10 cellular contexts compared by ENCODE assay signal in the genomic region with DNA sequence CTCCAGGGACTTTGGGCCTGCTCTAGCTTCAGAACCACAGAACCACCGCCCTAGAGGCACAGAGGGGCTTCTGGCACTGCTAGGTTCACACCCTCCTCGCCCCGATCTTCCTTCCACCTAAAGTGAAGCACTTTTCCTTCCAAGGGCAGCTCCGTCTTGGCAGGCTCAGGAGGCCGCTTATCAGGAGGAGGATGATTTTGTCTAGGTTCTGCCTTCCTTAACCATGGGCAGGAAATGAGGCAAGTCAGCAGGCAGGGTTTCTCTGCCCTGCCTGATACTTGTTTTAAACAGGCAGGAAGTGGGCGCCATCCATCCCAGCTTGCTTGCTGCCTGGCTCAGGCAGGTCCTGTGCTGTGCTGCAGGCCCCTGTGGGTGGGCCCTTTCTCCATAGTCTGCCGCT. TPM values are rescaled to one million over a fixed set of nuclear protein-coding genes. Genes with fewer than 3 reads are reported as not detected.
A peak's percentile ranks its signal among the peaks of the same experiment; 100 is the strongest.
DNase-seq lines count a peak whose midpoint lies in the region; ATAC-seq and TF ChIP-seq lines count a peak whose summit lies in the region.
"Had no signal": no experiment of that assay in that cellular context is flagged by ENCODE, and none has a peak within 500 bp of the region (broad histone marks: within the 10 kb centered on the region; RNA-seq: fewer than 3 reads in every experiment).

No MANE protein-coding gene starts in this region.

- H3K27ac ChIP-seq in breast epithelium: no peak overlapping the region
- H3K27ac ChIP-seq: thyroid gland had no signal

- ATAC-seq in naive thymus-derived CD8-positive, alpha-beta T cell: peak; percentile 70 to 81
- ATAC-seq in HG03571 (IDR thresholded peaks at IDR 0.05; ENCODE audit: unreplicated experiment): no peak

- TF ChIP-seq CTCF in breast epithelium (IDR thresholded peaks at IDR 0.05): no peak

- peak overlapping the region; percentile 57 to 87 (median 78) for H3K4me3 Mint-ChIP-seq in naive thymus-derived CD8-positive, alpha-beta T cell

- no peaks in the 10 kb centered on the region for H3K27me3 Mint-ChIP-seq in naive thymus-derived CD8-positive, alpha-beta T cell

- no peak for TF ChIP-seq POLR2A in breast epithelium (IDR thresholded peaks at IDR 0.05)

- H3K27me3 ChIP-seq in breast epithelium: no peaks in the 10 kb centered on the region
- H3K27me3 ChIP-seq: thyroid gland had no signal

- POLR2A ChIA-PET in naive thymus-derived CD8-positive, alpha-beta T cell (lab: Charles Lee): interaction anchor here (0.9 to 13.7 kb wide), 7 partner anchors 9 to 61 kb away, joined by 3 to 241 read pairs (median 11); a partner anchor contains a TSS

- DNase-seq in GF-D8 (lab: John Stamatoyannopoulos, UW) (peak; percentile 73), NCI-H226 (peak; percentile 79), D341Med (ENCODE audit: low spot score) (no peak), breast epithelium (ENCODE audit: low spot score in 2 of 2) (no peak), superior temporal gyrus (ENCODE audit: extremely low spot score) (no peak)
- peak; percentile 69 to 74 for DNase-seq in activated T-cell treated with anti-CD3 and anti-CD28 coated beads, Interleukin-2, amount 50 U/mL, for 48 hours
- peak; percentile 33 to 84 (median 64) for DNase-seq in naive thymus-derived CD8-positive, alpha-beta T cell
- DNase-seq: DMS79 treated with DMSO at 0.1 percent for 48 hours, thyroid gland had no signal

- no peaks in the 10 kb centered on the region for H3K9me3 Mint-ChIP-seq in naive thymus-derived CD8-positive, alpha-beta T cell

- peaks cover 4% of the 10 kb centered on the region for H3K36me3 ChIP-seq in breast epithelium

- no peak overlapping the region for H3K4me3 ChIP-seq in breast epithelium
- H3K4me3 ChIP-seq: thyroid gland had no signal

- H3K4me1 ChIP-seq in breast epithelium: peaks cover 0 to 7% of the 10 kb centered on the region in 2 donors

- H3K9me3 ChIP-seq in breast epithelium: no peaks in the 10 kb centered on the region
- H3K9me3 ChIP-seq: thyroid gland had no signal

- H3K36me3 Mint-ChIP-seq in naive thymus-derived CD8-positive, alpha-beta T cell: peaks cover 0 to 20% (median 20%) of the 10 kb centered on the region in 3 donors

- peaks cover 37 to 99% (median 82%) of the 10 kb centered on the region in 4 donors for H3K4me1 Mint-ChIP-seq in naive thymus-derived CD8-positive, alpha-beta T cell

- H3K27ac Mint-ChIP-seq in naive thymus-derived CD8-positive, alpha-beta T cell: peak overlapping the region; percentile 91 to 99 (median 98)

- intact Hi-C loops in breast epithelium (cut with DNase I; ENCODE audit: low total_unique reads): no loop called here

RNA-seq across cellular contexts. Expression of a gene that starts 8.3 kb away (rescaled TPM):
- total RNA-seq in naive thymus-derived CD8-positive, alpha-beta T cell: 10 to 100 TPM; 81.7 to 90.5 TPM
- 100 to 1,000 TPM; 209 to 253 (median 246) TPM for polyA plus RNA-seq in naive thymus-derived CD8-positive, alpha-beta T cell
- 10 to 100 TPM; 18.4 to 29.2 (median 23.1) TPM for total RNA-seq in breast epithelium

RNA-seq across cellular contexts. Expression of a gene that starts 27.3 kb away (rescaled TPM):
- total RNA-seq in naive thymus-derived CD8-positive, alpha-beta T cell: 10 to 100 TPM; 82.9 to 88.4 TPM
- polyA plus RNA-seq in naive thymus-derived CD8-positive, alpha-beta T cell: 10 to 100 TPM in 1 of 3 donors, 1 to 10 TPM in 2; 6.1 to 10.6 (median 9.6) TPM
- total RNA-seq in breast epithelium: 10 to 100 TPM; 21.4 to 27.8 (median 27.2) TPM

Comparison
In these comparisons a context has a peak if more than half of its experiments do, and no peak if none do; other contexts are left out.
1. DNase-seq: peak in GF-D8 (single experiment), NCI-H226 (single experiment), activated T-cell treated with anti-CD3 and anti-CD28 coated beads, Interleukin-2, amount 50 U/mL, for 48 hours (2 of 2) and naive thymus-derived CD8-positive, alpha-beta T cell (10 of 10); none in D341Med (single experiment), breast epithelium (0 of 2) and superior temporal gyrus (single experiment).